In the genomic region with DNA sequence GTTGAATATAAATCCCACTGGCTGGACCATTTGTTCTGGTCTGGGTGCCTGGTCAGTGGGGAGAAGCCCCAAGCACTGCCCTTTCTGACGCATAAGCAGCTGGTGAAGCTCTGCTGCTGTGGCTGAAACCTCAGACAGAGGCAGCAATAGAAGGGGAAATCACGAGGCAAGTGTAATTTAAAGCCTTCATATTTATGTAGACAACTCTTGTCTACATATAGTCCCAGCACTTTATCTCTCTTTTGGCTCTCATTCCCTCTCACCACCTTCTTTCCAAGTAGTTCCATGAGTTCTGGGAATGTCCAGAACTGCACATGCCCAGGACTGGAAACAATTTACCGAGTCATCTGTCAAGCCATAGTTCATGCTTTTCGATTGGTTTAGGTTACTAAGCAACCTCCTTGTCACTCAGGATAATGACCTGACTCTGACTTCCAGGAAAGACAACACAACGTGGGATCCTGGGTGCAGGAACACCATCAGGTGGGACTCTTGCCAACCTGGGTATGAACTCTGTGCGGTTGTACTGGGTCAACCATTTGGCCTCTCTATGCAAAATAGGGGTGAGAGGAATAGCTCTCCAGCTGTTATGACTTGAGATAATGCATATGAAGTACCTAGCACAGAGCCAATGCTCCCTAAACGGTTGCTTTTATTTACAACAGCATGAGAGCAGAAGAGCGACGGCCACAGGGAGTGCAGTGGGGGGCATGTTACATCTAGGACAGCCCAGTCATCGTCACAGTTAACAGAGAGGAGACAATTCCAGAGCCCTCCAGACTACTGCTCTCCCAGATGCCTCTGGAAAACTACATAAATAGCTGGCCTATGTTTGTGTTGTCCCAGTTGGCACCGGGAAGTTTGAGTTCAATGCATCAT, we compare ENCODE assay signal across 11 cellular contexts.
A peak's percentile ranks its signal among the peaks of the same experiment; 100 is the strongest.
DNase-seq lines count a peak whose midpoint lies in the region; ATAC-seq and TF ChIP-seq lines count a peak whose summit lies in the region.
"Had no signal": no experiment of that assay in that cellular context is flagged by ENCODE, and none has a peak within 500 bp of the region (broad histone marks: within the 10 kb centered on the region; RNA-seq: fewer than 3 reads in every experiment).

No MANE protein-coding gene starts in this region.

- no peaks in the 10 kb centered on the region for H3K36me3 Mint-ChIP-seq in activated T-helper 17 cell treated with anti-CD3 and anti-CD28 coated beads, Interleukin-2, amount 50 U/mL, for 72 hours (ENCODE audit: low read depth)

- H3K27ac Mint-ChIP-seq in activated T-helper 17 cell treated with anti-CD3 and anti-CD28 coated beads, Interleukin-2, amount 50 U/mL, for 72 hours = no peak overlapping the region
- H3K27ac Mint-ChIP-seq: T-helper 2 cell treated with Interferon-gamma antibody and Interleukin-4, amounts not matched to agents 5 μg/mL and 100 μg/mL, for 36 hours had no signal

- H3K4me1 Mint-ChIP-seq in activated T-helper 17 cell treated with anti-CD3 and anti-CD28 coated beads, Interleukin-2, amount 50 U/mL, for 72 hours = no peaks in the 10 kb centered on the region

- TF ChIP-seq CTCF in heart right ventricle (IDR thresholded peaks at IDR 0.05) (no peak), spleen (IDR thresholded peaks at IDR 0.05 in 8 of 11, conservative IDR thresholded peaks at IDR 0.05 in 3 of 11) (no peak)

- H3K9me3 ChIP-seq in heart right ventricle = no peaks in the 10 kb centered on the region
- H3K9me3 ChIP-seq in spleen = no peaks in the 10 kb centered on the region
- H3K9me3 ChIP-seq: A549 had no signal

- TF ChIP-seq POLR2A in spleen (IDR thresholded peaks at IDR 0.05) = no peak

- no peaks in the 10 kb centered on the region for H3K36me3 ChIP-seq in heart right ventricle
- H3K36me3 ChIP-seq in spleen = no peaks in the 10 kb centered on the region

- intact Hi-C loops in heart right ventricle (cut with DNase I) = no loop called here
- intact Hi-C loops in spleen (cut with DNase I; ENCODE audit: low total_unique reads) = no loop called here

- no peaks in the 10 kb centered on the region for H3K9me3 Mint-ChIP-seq in activated T-helper 17 cell treated with anti-CD3 and anti-CD28 coated beads, Interleukin-2, amount 50 U/mL, for 72 hours
- H3K9me3 Mint-ChIP-seq: T-helper 2 cell treated with Interferon-gamma antibody and Interleukin-4, amounts not matched to agents 5 μg/mL and 100 μg/mL, for 36 hours had no signal

- H3K27ac ChIP-seq in heart right ventricle = peak overlapping the region in 3 of 10 donors; percentile 12 to 65 (median 48)
- peak overlapping the region in 6 of 8 donors; percentile 32 to 77 (median 69) for H3K27ac ChIP-seq in spleen
- H3K27ac ChIP-seq: A549 had no signal

- WGBS in heart right ventricle, 2 donors = 45 to 52% methylated on average over 11 of the region's 11 CpGs
- WGBS in spleen, 5 donors = 57 to 86% (median 72%) methylated on average over 11 of the region's 11 CpGs

- ATAC-seq in heart right ventricle = peak in 7 of 8 donors; percentile 18 to 87 (median 60)
- no peak for ATAC-seq in activated T-helper 17 cell treated with anti-CD3 and anti-CD28 coated beads, Interleukin-2, amount 50 U/mL, for 72 hours (replicated peaks)
- ATAC-seq: A549 had no signal

- no peak overlapping the region for H3K4me3 Mint-ChIP-seq in activated T-helper 17 cell treated with anti-CD3 and anti-CD28 coated beads, Interleukin-2, amount 50 U/mL, for 72 hours
- H3K4me3 Mint-ChIP-seq: T-helper 2 cell treated with Interferon-gamma antibody and Interleukin-4, amounts not matched to agents 5 μg/mL and 100 μg/mL, for 36 hours had no signal

- H3K4me1 ChIP-seq in heart right ventricle (peaks cover 0 to 31% (median 22%) of the 10 kb centered on the region in 9 donors), spleen (peaks cover 0 to 47% (median 22%) of the 10 kb centered on the region in 6 donors)
- H3K4me1 ChIP-seq: A549 had no signal

- H3K27me3 ChIP-seq in heart right ventricle (no peaks in the 10 kb centered on the region), spleen (replicated peaks in 1 of 7) (no peaks in the 10 kb centered on the region)

- H3K4me3 ChIP-seq in heart right ventricle (no peak overlapping the region), spleen (no peak overlapping the region)
- H3K4me3 ChIP-seq: A549 had no signal

- peak in 2 of 3 experiments; percentile 22 to 55 for DNase-seq in NCI-H1417 (lab: John Stamatoyannopoulos, UW)
- no peak for DNase-seq in NCI-H1417 treated with DMSO at 0.1 percent for 48 hours (lab: John Stamatoyannopoulos, UW)
- peak; percentile 5 for DNase-seq in NCI-H2171 (lab: John Stamatoyannopoulos, UW)
- DNase-seq in heart right ventricle = no peak
- no peak for DNase-seq in spleen
- no peak for DNase-seq in GF-D8 (lab: John Stamatoyannopoulos, UW)
- DNase-seq in A172 (ENCODE audit: low spot score) = no peak
- DNase-seq: stimulated activated CD8-positive, alpha-beta memory T cell treated with anti-CD3 and anti-CD28 coated beads, Interleukin-4, amount 100 ng/mL, for 48 hours had no signal

- H3K27me3 Mint-ChIP-seq in activated T-helper 17 cell treated with anti-CD3 and anti-CD28 coated beads, Interleukin-2, amount 50 U/mL, for 72 hours = no peaks in the 10 kb centered on the region

Comparison
In these comparisons a context has a peak if more than half of its experiments do, and no peak if none do; other contexts are left out.
1. DNase-seq: peak in NCI-H1417 (2 of 3) and NCI-H2171 (single experiment); none in NCI-H1417 treated with DMSO at 0.1 percent for 48 hours (single experiment), heart right ventricle (0 of 2), spleen (single experiment), GF-D8 (single experiment) and A172 (single experiment).